2 cellular contexts compared by ENCODE assay signal in the genomic region with DNA sequence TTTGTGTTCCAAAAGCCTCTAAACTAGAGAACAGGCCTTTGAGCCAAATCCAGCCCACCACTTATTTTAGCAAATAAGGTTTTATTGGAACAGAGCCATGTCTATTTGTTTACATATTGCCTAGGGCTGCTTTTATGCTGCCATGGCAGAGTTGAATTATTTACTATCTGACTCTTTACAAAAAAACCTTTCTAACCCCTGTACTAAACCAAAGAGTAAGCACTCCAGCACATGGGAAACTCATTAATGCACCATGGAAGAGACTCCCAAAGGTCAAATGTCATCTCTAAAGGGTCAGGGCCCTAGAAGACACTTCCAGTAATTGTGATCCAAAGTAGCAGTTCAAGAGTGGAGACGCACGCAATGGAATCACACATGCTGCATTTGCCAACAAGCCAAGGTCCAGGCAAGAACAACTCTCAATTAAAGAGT.
TF ChIP-seq lines count a peak whose summit lies in the region.

No MANE protein-coding gene starts in this region.

TF ChIP-seq in WTC11, 78 proteins besides CTCF, POLR2A, EP300 and RAD21 (continued from another document):
- TF ChIP-seq NFYB (CRISPR knock-in tag; conservative IDR thresholded peaks at IDR 0.05; ENCODE audit: low read depth) (no peak), KAT7 (CRISPR knock-in tag; IDR thresholded peaks at IDR 0.05; ENCODE audit: borderline replicate concordance) (no peak), ZNF232 (CRISPR knock-in tag; IDR thresholded peaks at IDR 0.05) (no peak), TP53 (CRISPR knock-in tag; IDR thresholded peaks at IDR 0.05) (no peak), ZNF423 (CRISPR knock-in tag; IDR thresholded peaks at IDR 0.05) (no peak), SP1 (CRISPR knock-in tag; conservative IDR thresholded peaks at IDR 0.05) (no peak), EMX1 (CRISPR knock-in tag; IDR thresholded peaks at IDR 0.05) (no peak), SOX15 (CRISPR knock-in tag; IDR thresholded peaks at IDR 0.05) (no peak), ZNF138 (CRISPR knock-in tag; conservative IDR thresholded peaks at IDR 0.05) (no peak), GTF2I (CRISPR knock-in tag; conservative IDR thresholded peaks at IDR 0.05) (no peak)
- TF ChIP-seq, protein P1, sequence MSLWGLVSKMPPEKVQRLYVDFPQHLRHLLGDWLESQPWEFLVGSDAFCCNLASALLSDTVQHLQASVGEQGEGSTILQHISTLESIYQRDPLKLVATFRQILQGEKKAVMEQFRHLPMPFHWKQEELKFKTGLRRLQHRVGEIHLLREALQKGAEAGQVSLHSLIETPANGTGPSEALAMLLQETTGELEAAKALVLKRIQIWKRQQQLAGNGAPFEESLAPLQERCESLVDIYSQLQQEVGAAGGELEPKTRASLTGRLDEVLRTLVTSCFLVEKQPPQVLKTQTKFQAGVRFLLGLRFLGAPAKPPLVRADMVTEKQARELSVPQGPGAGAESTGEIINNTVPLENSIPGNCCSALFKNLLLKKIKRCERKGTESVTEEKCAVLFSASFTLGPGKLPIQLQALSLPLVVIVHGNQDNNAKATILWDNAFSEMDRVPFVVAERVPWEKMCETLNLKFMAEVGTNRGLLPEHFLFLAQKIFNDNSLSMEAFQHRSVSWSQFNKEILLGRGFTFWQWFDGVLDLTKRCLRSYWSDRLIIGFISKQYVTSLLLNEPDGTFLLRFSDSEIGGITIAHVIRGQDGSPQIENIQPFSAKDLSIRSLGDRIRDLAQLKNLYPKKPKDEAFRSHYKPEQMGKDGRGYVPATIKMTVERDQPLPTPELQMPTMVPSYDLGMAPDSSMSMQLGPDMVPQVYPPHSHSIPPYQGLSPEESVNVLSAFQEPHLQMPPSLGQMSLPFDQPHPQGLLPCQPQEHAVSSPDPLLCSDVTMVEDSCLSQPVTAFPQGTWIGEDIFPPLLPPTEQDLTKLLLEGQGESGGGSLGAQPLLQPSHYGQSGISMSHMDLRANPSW (CRISPR knock-in tag; conservative IDR thresholded peaks at IDR 0.05; ENCODE audit: low read depth), result no peak
- TF ChIP-seq, protein P2, sequence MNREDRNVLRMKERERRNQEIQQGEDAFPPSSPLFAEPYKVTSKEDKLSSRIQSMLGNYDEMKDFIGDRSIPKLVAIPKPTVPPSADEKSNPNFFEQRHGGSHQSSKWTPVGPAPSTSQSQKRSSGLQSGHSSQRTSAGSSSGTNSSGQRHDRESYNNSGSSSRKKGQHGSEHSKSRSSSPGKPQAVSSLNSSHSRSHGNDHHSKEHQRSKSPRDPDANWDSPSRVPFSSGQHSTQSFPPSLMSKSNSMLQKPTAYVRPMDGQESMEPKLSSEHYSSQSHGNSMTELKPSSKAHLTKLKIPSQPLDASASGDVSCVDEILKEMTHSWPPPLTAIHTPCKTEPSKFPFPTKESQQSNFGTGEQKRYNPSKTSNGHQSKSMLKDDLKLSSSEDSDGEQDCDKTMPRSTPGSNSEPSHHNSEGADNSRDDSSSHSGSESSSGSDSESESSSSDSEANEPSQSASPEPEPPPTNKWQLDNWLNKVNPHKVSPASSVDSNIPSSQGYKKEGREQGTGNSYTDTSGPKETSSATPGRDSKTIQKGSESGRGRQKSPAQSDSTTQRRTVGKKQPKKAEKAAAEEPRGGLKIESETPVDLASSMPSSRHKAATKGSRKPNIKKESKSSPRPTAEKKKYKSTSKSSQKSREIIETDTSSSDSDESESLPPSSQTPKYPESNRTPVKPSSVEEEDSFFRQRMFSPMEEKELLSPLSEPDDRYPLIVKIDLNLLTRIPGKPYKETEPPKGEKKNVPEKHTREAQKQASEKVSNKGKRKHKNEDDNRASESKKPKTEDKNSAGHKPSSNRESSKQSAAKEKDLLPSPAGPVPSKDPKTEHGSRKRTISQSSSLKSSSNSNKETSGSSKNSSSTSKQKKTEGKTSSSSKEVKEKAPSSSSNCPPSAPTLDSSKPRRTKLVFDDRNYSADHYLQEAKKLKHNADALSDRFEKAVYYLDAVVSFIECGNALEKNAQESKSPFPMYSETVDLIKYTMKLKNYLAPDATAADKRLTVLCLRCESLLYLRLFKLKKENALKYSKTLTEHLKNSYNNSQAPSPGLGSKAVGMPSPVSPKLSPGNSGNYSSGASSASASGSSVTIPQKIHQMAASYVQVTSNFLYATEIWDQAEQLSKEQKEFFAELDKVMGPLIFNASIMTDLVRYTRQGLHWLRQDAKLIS (CRISPR knock-in tag; IDR thresholded peaks at IDR 0.05; ENCODE audit: borderline replicate concordance), result no peak
- TF ChIP-seq, protein P3, sequence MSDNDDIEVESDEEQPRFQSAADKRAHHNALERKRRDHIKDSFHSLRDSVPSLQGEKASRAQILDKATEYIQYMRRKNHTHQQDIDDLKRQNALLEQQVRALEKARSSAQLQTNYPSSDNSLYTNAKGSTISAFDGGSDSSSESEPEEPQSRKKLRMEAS (CRISPR knock-in tag; IDR thresholded peaks at IDR 0.05), result no peak
- TF ChIP-seq, protein P4, sequence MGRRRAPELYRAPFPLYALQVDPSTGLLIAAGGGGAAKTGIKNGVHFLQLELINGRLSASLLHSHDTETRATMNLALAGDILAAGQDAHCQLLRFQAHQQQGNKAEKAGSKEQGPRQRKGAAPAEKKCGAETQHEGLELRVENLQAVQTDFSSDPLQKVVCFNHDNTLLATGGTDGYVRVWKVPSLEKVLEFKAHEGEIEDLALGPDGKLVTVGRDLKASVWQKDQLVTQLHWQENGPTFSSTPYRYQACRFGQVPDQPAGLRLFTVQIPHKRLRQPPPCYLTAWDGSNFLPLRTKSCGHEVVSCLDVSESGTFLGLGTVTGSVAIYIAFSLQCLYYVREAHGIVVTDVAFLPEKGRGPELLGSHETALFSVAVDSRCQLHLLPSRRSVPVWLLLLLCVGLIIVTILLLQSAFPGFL (CRISPR knock-in tag; IDR thresholded peaks at IDR 0.05; ENCODE audit: borderline replicate concordance), result no peak

TF ChIP-seq in HepG2, 621 proteins besides CTCF, POLR2A, EP300 and RAD21 (continues in another document):
- TF ChIP-seq HNF4A (CRISPR knock-in tag; IDR thresholded peaks at IDR 0.05), result peak; percentile 47
- no peak for TF ChIP-seq SRSF9 (IDR thresholded peaks at IDR 0.05; ENCODE audit: borderline replicate concordance, insufficient read depth, low read depth, low read length, poor library complexity, severe bottlenecking)
- TF ChIP-seq ZFP1 (CRISPR knock-in tag; IDR thresholded peaks at IDR 0.05), result no peak
- TF ChIP-seq HNRNPH1 (optimal IDR thresholded peaks at IDR 0.05; ENCODE audit: low read depth, low read length), result no peak
- TF ChIP-seq, protein P5, sequence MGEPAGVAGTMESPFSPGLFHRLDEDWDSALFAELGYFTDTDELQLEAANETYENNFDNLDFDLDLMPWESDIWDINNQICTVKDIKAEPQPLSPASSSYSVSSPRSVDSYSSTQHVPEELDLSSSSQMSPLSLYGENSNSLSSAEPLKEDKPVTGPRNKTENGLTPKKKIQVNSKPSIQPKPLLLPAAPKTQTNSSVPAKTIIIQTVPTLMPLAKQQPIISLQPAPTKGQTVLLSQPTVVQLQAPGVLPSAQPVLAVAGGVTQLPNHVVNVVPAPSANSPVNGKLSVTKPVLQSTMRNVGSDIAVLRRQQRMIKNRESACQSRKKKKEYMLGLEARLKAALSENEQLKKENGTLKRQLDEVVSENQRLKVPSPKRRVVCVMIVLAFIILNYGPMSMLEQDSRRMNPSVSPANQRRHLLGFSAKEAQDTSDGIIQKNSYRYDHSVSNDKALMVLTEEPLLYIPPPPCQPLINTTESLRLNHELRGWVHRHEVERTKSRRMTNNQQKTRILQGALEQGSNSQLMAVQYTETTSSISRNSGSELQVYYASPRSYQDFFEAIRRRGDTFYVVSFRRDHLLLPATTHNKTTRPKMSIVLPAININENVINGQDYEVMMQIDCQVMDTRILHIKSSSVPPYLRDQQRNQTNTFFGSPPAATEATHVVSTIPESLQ (CRISPR knock-in tag; conservative IDR thresholded peaks at IDR 0.05), result no peak
- TF ChIP-seq CREM (IDR thresholded peaks at IDR 0.05), result peak; percentile 29; the same call in 1 of the 2 replicates
- TF ChIP-seq CREM (CRISPR knock-in tag; IDR thresholded peaks at IDR 0.05), result no peak
- TF ChIP-seq ZNF75D (CRISPR knock-in tag; IDR thresholded peaks at IDR 0.05; ENCODE audit: borderline replicate concordance), result no peak
- TF ChIP-seq, protein P6, sequence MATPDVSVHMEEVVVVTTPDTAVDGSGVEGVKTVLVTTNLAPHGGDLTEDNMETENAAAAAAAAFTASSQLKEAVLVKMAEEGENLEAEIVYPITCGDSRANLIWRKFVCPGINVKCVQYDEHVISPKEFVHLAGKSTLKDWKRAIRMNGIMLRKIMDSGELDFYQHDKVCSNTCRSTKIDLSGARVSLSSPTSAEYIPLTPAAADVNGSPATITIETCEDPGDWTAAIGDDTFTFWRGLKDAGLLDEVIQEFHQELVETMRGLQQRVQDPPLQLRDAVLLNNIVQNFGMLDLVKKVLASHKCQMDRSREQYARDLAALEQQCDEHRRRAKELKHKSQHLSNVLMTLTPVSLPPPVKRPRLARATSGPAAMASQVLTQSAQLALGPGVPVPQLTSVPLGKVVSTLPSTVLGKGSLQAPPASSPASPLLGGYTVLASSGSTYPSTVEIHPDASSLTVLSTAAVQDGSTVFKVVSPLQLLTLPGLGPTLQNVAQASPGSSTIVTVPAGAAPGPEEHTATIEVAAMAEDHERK (CRISPR knock-in tag; IDR thresholded peaks at IDR 0.05; ENCODE audit: low read depth), result no peak
- TF ChIP-seq RORA (CRISPR knock-in tag; IDR thresholded peaks at IDR 0.05), result no peak
- no peak for TF ChIP-seq HOXA9 (CRISPR knock-in tag; IDR thresholded peaks at IDR 0.05; ENCODE audit: borderline replicate concordance)
- TF ChIP-seq ASH2L (IDR thresholded peaks at IDR 0.05; ENCODE audit: insufficient read length, low read depth, low read length), result peak; percentile 71
- TF ChIP-seq BCL6 (CRISPR knock-in tag; IDR thresholded peaks at IDR 0.05), result peak; percentile 36; the same call in 1 of the 2 replicates
- TF ChIP-seq ZKSCAN5 (CRISPR knock-in tag; IDR thresholded peaks at IDR 0.05), result no peak
- TF ChIP-seq ZNF160 (CRISPR knock-in tag; IDR thresholded peaks at IDR 0.05), result no peak
- peak; percentile 7; the same call in 1 of the 2 replicates for TF ChIP-seq FOXA3 (CRISPR knock-in tag; IDR thresholded peaks at IDR 0.05)
- TF ChIP-seq FOXP1 (IDR thresholded peaks at IDR 0.05), result no peak
- TF ChIP-seq FOXP1 (CRISPR knock-in tag; IDR thresholded peaks at IDR 0.05), result peak; percentile 24; the same call in 1 of the 2 replicates
- TF ChIP-seq NR1H2 (CRISPR knock-in tag; IDR thresholded peaks at IDR 0.05; ENCODE audit: borderline replicate concordance, low read depth), result no peak
- TF ChIP-seq, protein P7, sequence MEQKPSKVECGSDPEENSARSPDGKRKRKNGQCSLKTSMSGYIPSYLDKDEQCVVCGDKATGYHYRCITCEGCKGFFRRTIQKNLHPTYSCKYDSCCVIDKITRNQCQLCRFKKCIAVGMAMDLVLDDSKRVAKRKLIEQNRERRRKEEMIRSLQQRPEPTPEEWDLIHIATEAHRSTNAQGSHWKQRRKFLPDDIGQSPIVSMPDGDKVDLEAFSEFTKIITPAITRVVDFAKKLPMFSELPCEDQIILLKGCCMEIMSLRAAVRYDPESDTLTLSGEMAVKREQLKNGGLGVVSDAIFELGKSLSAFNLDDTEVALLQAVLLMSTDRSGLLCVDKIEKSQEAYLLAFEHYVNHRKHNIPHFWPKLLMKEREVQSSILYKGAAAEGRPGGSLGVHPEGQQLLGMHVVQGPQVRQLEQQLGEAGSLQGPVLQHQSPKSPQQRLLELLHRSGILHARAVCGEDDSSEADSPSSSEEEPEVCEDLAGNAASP (CRISPR knock-in tag; IDR thresholded peaks at IDR 0.05; ENCODE audit: borderline replicate concordance), result no peak
- TF ChIP-seq RBM22 (optimal IDR thresholded peaks at IDR 0.05; ENCODE audit: low read length), result no peak
- TF ChIP-seq NKX3-1 (CRISPR knock-in tag; IDR thresholded peaks at IDR 0.05), result 0 out of 2 replicates have a peak, but pooled peaks have one; percentile 31
- no peak for TF ChIP-seq HIVEP1 (CRISPR knock-in tag; IDR thresholded peaks at IDR 0.05)
- TF ChIP-seq, protein P8, sequence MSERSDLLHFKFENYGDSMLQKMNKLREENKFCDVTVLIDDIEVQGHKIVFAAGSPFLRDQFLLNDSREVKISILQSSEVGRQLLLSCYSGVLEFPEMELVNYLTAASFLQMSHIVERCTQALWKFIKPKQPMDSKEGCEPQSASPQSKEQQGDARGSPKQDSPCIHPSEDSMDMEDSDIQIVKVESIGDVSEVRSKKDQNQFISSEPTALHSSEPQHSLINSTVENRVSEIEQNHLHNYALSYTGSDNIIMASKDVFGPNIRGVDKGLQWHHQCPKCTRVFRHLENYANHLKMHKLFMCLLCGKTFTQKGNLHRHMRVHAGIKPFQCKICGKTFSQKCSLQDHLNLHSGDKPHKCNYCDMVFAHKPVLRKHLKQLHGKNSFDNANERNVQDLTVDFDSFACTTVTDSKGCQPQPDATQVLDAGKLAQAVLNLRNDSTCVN (CRISPR knock-in tag; IDR thresholded peaks at IDR 0.05; ENCODE audit: borderline replicate concordance), result no peak
- no peak for TF ChIP-seq CHCHD3 (CRISPR knock-in tag; IDR thresholded peaks at IDR 0.05)
- TF ChIP-seq NR2F6 (IDR thresholded peaks at IDR 0.05), result peak; percentile 92
- TF ChIP-seq NR2F6 (CRISPR knock-in tag; IDR thresholded peaks at IDR 0.05), result peak; percentile 89
- TF ChIP-seq, protein P9, sequence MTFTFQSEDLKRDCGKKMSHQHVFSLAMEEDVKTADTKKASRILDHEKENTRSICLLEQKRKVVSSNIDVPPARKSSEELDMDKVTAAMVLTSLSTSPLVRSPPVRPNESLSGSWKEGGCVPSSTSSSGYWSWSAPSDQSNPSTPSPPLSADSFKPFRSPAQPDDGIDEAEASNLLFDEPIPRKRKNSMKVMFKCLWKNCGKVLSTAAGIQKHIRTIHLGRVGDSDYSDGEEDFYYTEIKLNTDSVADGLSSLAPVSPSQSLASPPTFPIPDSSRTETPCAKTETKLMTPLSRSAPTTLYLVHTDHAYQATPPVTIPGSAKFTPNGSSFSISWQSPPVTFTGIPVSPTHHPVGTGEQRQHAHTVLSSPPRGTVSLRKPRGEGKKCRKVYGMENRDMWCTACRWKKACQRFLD (CRISPR knock-in tag; IDR thresholded peaks at IDR 0.05; ENCODE audit: borderline replicate concordance), result no peak
- TF ChIP-seq RXRA (CRISPR knock-in tag; IDR thresholded peaks at IDR 0.05), result no peak
- no peak for TF ChIP-seq ZNF569 (CRISPR knock-in tag; IDR thresholded peaks at IDR 0.05; ENCODE audit: borderline replicate concordance)
- TF ChIP-seq NCOR1 (IDR thresholded peaks at IDR 0.05; ENCODE audit: borderline replicate concordance, low read length), result peak; percentile 53; the same call in 1 of the 2 replicates
- TF ChIP-seq RFX1 (IDR thresholded peaks at IDR 0.05), result no peak
